ENCODE assay signal across 19 cellular contexts in genomic region chr1:116762281-116762680, GRCh38. TPM values are rescaled to one million over a fixed set of nuclear protein-coding genes. Genes with fewer than 3 reads are reported as not detected.
DNase-seq lines count a peak whose midpoint lies in the region; ATAC-seq and TF ChIP-seq lines count a peak whose summit lies in the region.
"Had no signal": no experiment of that assay in that cellular context is flagged by ENCODE, and none has a peak within 500 bp of the region (broad histone marks: within the 10 kb centered on the region; RNA-seq: fewer than 3 reads in every experiment).

No MANE protein-coding gene starts in this region.

- no peaks in the 10 kb centered on the region for H3K27me3 ChIP-seq in vagina
- H3K27me3 ChIP-seq: left lung, tibial artery had no signal

- H3K4me1 ChIP-seq in vagina: peaks cover 22% of the 10 kb centered on the region
- H3K4me1 ChIP-seq: tibial artery had no signal

- peaks cover 73% of the 10 kb centered on the region for H3K4me1 Mint-ChIP-seq in activated naive CD4-positive, alpha-beta T cell treated with anti-CD3 and anti-CD28 coated beads, Interleukin-2, amount 50 U/mL, for 24 hours
- H3K4me1 Mint-ChIP-seq in activated CD8-positive, alpha-beta T cell treated with anti-CD3 and anti-CD28 coated beads, Interleukin-2, amount 10 ng/mL, durations not matched to agents 7 days and 5 days (ENCODE audit: low read depth): peaks cover 80% of the 10 kb centered on the region
- H3K4me1 Mint-ChIP-seq in glutamatergic neuron (ENCODE audit: low read depth, unreplicated experiment) (no peaks in the 10 kb centered on the region), progenitor cell of endocrine pancreas (ENCODE audit: low read depth) (peaks cover 16% of the 10 kb centered on the region)
- no peaks in the 10 kb centered on the region for H3K4me1 Mint-ChIP-seq in stimulated activated memory B cell treated with anti-CD40 and anti-IgM and Interleukin-4, amounts not matched to agents 10 μg/mL and 1 μg/mL and 100 μg/mL, for 72 hours

- ATAC-seq in activated CD8-positive, alpha-beta T cell treated with anti-CD3 and anti-CD28 coated beads, Interleukin-2, amount 10 ng/mL, durations not matched to agents 7 days and 5 days: no peak
- no peak for ATAC-seq in stimulated activated memory B cell treated with anti-CD40 and anti-IgM and Interleukin-4, amounts not matched to agents 10 μg/mL and 1 μg/mL and 100 μg/mL, for 72 hours

- no peak for TF ChIP-seq POLR2A in vagina (IDR thresholded peaks at IDR 0.05)

- no peaks in the 10 kb centered on the region for H3K9me3 ChIP-seq in vagina
- H3K9me3 ChIP-seq: left lung had no signal

- intact Hi-C loops in vagina (cut with DNase I): no loop called here

- POLR2A ChIA-PET in activated CD8-positive, alpha-beta T cell treated with anti-CD3 and anti-CD28 coated beads, Interleukin-2, amount 10 ng/mL, durations not matched to agents 7 days and 5 days (lab: Charles Lee): interaction anchor here (0.8 to 24.5 kb wide), 17 partner anchors 9 to 296 kb away, joined by 3 to 548 read pairs (median 13); partner anchors contain the start of genes CD101, CD2 and TTF2

- TF ChIP-seq CTCF in glutamatergic neuron (IDR thresholded peaks at IDR 0.05; ENCODE audit: partially characterized antibody, unreplicated experiment) (no peak), vagina (IDR thresholded peaks at IDR 0.05) (no peak), progenitor cell of endocrine pancreas (IDR thresholded peaks at IDR 0.05; ENCODE audit: unreplicated experiment) (no peak)

- no peaks in the 10 kb centered on the region for H3K27me3 Mint-ChIP-seq in activated naive CD4-positive, alpha-beta T cell treated with anti-CD3 and anti-CD28 coated beads, Interleukin-2, amount 50 U/mL, for 24 hours
- no peaks in the 10 kb centered on the region for H3K27me3 Mint-ChIP-seq in activated CD8-positive, alpha-beta T cell treated with anti-CD3 and anti-CD28 coated beads, Interleukin-2, amount 10 ng/mL, durations not matched to agents 7 days and 5 days (ENCODE audit: low read depth)
- no peaks in the 10 kb centered on the region for H3K27me3 Mint-ChIP-seq in glutamatergic neuron (ENCODE audit: unreplicated experiment)
- H3K27me3 Mint-ChIP-seq in progenitor cell of endocrine pancreas: no peaks in the 10 kb centered on the region
- peaks cover 5% of the 10 kb centered on the region for H3K27me3 Mint-ChIP-seq in stimulated activated memory B cell treated with anti-CD40 and anti-IgM and Interleukin-4, amounts not matched to agents 10 μg/mL and 1 μg/mL and 100 μg/mL, for 72 hours

- no peaks in the 10 kb centered on the region for H3K9me3 Mint-ChIP-seq in activated naive CD4-positive, alpha-beta T cell treated with anti-CD3 and anti-CD28 coated beads, Interleukin-2, amount 50 U/mL, for 24 hours
- H3K9me3 Mint-ChIP-seq in activated CD8-positive, alpha-beta T cell treated with anti-CD3 and anti-CD28 coated beads, Interleukin-2, amount 10 ng/mL, durations not matched to agents 7 days and 5 days (ENCODE audit: insufficient read depth): no peaks in the 10 kb centered on the region
- H3K9me3 Mint-ChIP-seq in glutamatergic neuron (ENCODE audit: unreplicated experiment): peaks cover 3% of the 10 kb centered on the region
- H3K9me3 Mint-ChIP-seq in progenitor cell of endocrine pancreas (ENCODE audit: low read depth): no peaks in the 10 kb centered on the region
- no peaks in the 10 kb centered on the region for H3K9me3 Mint-ChIP-seq in stimulated activated memory B cell treated with anti-CD40 and anti-IgM and Interleukin-4, amounts not matched to agents 10 μg/mL and 1 μg/mL and 100 μg/mL, for 72 hours
- H3K9me3 Mint-ChIP-seq: endodermal cell had no signal

- H3K4me3 ChIP-seq in vagina: no peak overlapping the region
- H3K4me3 ChIP-seq: left lung, SK-N-MC, tibial artery had no signal

- peaks cover 78% of the 10 kb centered on the region for H3K36me3 Mint-ChIP-seq in activated naive CD4-positive, alpha-beta T cell treated with anti-CD3 and anti-CD28 coated beads, Interleukin-2, amount 50 U/mL, for 24 hours
- H3K36me3 Mint-ChIP-seq in activated CD8-positive, alpha-beta T cell treated with anti-CD3 and anti-CD28 coated beads, Interleukin-2, amount 10 ng/mL, durations not matched to agents 7 days and 5 days (ENCODE audit: low read depth): peaks cover 96% of the 10 kb centered on the region
- H3K36me3 Mint-ChIP-seq in glutamatergic neuron (ENCODE audit: unreplicated experiment) (peaks cover 4% of the 10 kb centered on the region), progenitor cell of endocrine pancreas (ENCODE audit: insufficient read depth) (no peaks in the 10 kb centered on the region)
- H3K36me3 Mint-ChIP-seq in stimulated activated memory B cell treated with anti-CD40 and anti-IgM and Interleukin-4, amounts not matched to agents 10 μg/mL and 1 μg/mL and 100 μg/mL, for 72 hours: no peaks in the 10 kb centered on the region

- CTCF ChIA-PET in activated CD8-positive, alpha-beta T cell treated with anti-CD3 and anti-CD28 coated beads, Interleukin-2, amount 10 ng/mL, durations not matched to agents 7 days and 5 days (lab: Charles Lee): interaction anchor here (2.1 to 15.2 kb wide), 7 partner anchors 10 to 117 kb away, joined by 7 to 229 read pairs (median 129); partner anchors contain the start of gene CD2

- peak overlapping the region; percentile 92 for H3K4me3 Mint-ChIP-seq in activated naive CD4-positive, alpha-beta T cell treated with anti-CD3 and anti-CD28 coated beads, Interleukin-2, amount 50 U/mL, for 24 hours
- peak overlapping the region; percentile 79 for H3K4me3 Mint-ChIP-seq in activated CD8-positive, alpha-beta T cell treated with anti-CD3 and anti-CD28 coated beads, Interleukin-2, amount 10 ng/mL, durations not matched to agents 7 days and 5 days
- H3K4me3 Mint-ChIP-seq in glutamatergic neuron (ENCODE audit: unreplicated experiment) (peak overlapping the region; percentile 12), progenitor cell of endocrine pancreas (ENCODE audit: low read depth) (no peak overlapping the region)
- no peak overlapping the region for H3K4me3 Mint-ChIP-seq in stimulated activated memory B cell treated with anti-CD40 and anti-IgM and Interleukin-4, amounts not matched to agents 10 μg/mL and 1 μg/mL and 100 μg/mL, for 72 hours
- H3K4me3 Mint-ChIP-seq: endodermal cell had no signal

- peak overlapping the region; percentile 29 for H3K27ac ChIP-seq in vagina
- H3K27ac ChIP-seq: SK-N-MC, tibial artery had no signal

- no peaks in the 10 kb centered on the region for H3K36me3 ChIP-seq in vagina
- H3K36me3 ChIP-seq: left lung, tibial artery had no signal

- no peak for DNase-seq in activated naive CD4-positive, alpha-beta T cell (lab: John Stamatoyannopoulos, UW)
- DNase-seq in activated CD8-positive, alpha-beta T cell treated with anti-CD3 and anti-CD28 coated beads, Interleukin-2, amount 10 ng/mL, durations not matched to agents 7 days and 5 days: peak; percentile 13
- DNase-seq in glutamatergic neuron (no peak), vagina (ENCODE audit: extremely low spot score in 2 of 2) (no peak), NCI-H2029 (lab: John Stamatoyannopoulos, UW) (no peak), progenitor cell of endocrine pancreas (ENCODE audit: low spot score, unreplicated experiment) (no peak)
- DNase-seq: activated CD4-positive, alpha-beta T cell treated with anti-CD3 and anti-CD28 coated beads for 1 hour; aorta; endodermal cell; IMR-90; left lung; NCI-H2029 treated with DMSO at 0.1 percent for 48 hours; nucleus accumbens; tibial artery had no signal

- peak overlapping the region; percentile 100 for H3K27ac Mint-ChIP-seq in activated naive CD4-positive, alpha-beta T cell treated with anti-CD3 and anti-CD28 coated beads, Interleukin-2, amount 50 U/mL, for 24 hours
- peak overlapping the region; percentile 99 for H3K27ac Mint-ChIP-seq in activated CD8-positive, alpha-beta T cell treated with anti-CD3 and anti-CD28 coated beads, Interleukin-2, amount 10 ng/mL, durations not matched to agents 7 days and 5 days
- H3K27ac Mint-ChIP-seq in glutamatergic neuron (ENCODE audit: unreplicated experiment) (no peak overlapping the region), progenitor cell of endocrine pancreas (no peak overlapping the region)
- no peak overlapping the region for H3K27ac Mint-ChIP-seq in stimulated activated memory B cell treated with anti-CD40 and anti-IgM and Interleukin-4, amounts not matched to agents 10 μg/mL and 1 μg/mL and 100 μg/mL, for 72 hours
- H3K27ac Mint-ChIP-seq: endodermal cell had no signal

RNA-seq across cellular contexts. Expression of gene CD2, which starts 8.1 kb away (rescaled TPM):
- 100 to 1,000 TPM; 186 to 189 TPM for total RNA-seq in activated CD8-positive, alpha-beta T cell treated with anti-CD3 and anti-CD28 coated beads, Interleukin-2, amount 10 ng/mL, durations not matched to agents 7 days and 5 days
- not detected for total RNA-seq in glutamatergic neuron (ENCODE audit: unreplicated experiment)
- total RNA-seq in vagina: 8.3 TPM
- not detected in 2 replicates for total RNA-seq in progenitor cell of endocrine pancreas
- total RNA-seq: chondrocyte, endodermal cell, fibroblast of lung, IMR-90 had no signal

Comparison
In these comparisons a context has a peak if more than half of its experiments do, and no peak if none do; other contexts are left out.
1. H3K27ac Mint-ChIP-seq: peak in activated naive CD4-positive, alpha-beta T cell treated with anti-CD3 and anti-CD28 coated beads, Interleukin-2, amount 50 U/mL, for 24 hours (single experiment) and activated CD8-positive, alpha-beta T cell treated with anti-CD3 and anti-CD28 coated beads, Interleukin-2, amount 10 ng/mL, durations not matched to agents 7 days and 5 days (single experiment); none in glutamatergic neuron (single experiment), progenitor cell of endocrine pancreas (single experiment) and stimulated activated memory B cell treated with anti-CD40 and anti-IgM and Interleukin-4, amounts not matched to agents 10 μg/mL and 1 μg/mL and 100 μg/mL, for 72 hours (single experiment).
2. H3K4me3 Mint-ChIP-seq: peak in activated naive CD4-positive, alpha-beta T cell treated with anti-CD3 and anti-CD28 coated beads, Interleukin-2, amount 50 U/mL, for 24 hours (single experiment), activated CD8-positive, alpha-beta T cell treated with anti-CD3 and anti-CD28 coated beads, Interleukin-2, amount 10 ng/mL, durations not matched to agents 7 days and 5 days (single experiment) and glutamatergic neuron (single experiment); none in progenitor cell of endocrine pancreas (single experiment) and stimulated activated memory B cell treated with anti-CD40 and anti-IgM and Interleukin-4, amounts not matched to agents 10 μg/mL and 1 μg/mL and 100 μg/mL, for 72 hours (single experiment).
3. RNA of gene CD2, which starts 8.1 kb away (total RNA-seq): 186 to 189 TPM in activated CD8-positive, alpha-beta T cell treated with anti-CD3 and anti-CD28 coated beads, Interleukin-2, amount 10 ng/mL, durations not matched to agents 7 days and 5 days; 8.3 TPM in vagina (single experiment), not detected in progenitor cell of endocrine pancreas and not detected in glutamatergic neuron (single experiment); every median in the first group is over 10 times any median in the second.